Comparison of ENCODE assay signal across 1 cellular context in the genomic region with DNA sequence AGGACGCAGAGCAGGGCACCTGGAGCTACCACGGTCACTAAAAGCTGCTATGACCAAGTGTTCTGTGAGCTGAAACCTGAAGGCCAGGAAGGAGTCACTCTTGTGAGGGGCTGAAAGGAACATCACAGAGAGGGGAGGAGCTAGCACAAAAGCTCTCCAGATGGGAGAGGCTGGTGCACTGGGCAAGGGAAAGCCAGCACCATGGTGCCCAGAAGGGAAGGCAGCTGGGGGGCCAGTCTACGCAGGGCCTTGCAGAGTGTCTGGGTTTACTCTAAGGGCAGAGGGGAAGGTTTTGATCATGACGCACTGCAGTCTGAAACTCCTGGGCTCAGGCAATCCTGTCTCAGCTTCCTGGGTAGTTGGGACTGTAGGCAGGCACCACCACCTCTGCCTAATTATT.
TF ChIP-seq lines count a peak whose summit lies in the region.

No MANE protein-coding gene starts in this region.

TF ChIP-seq in A549, 52 proteins besides CTCF, POLR2A, EP300 and RAD21:
- no peak for TF ChIP-seq HOXB13 (CRISPR knock-in tag; IDR thresholded peaks at IDR 0.05; ENCODE audit: low read depth)
- TF ChIP-seq MYC (IDR thresholded peaks at IDR 0.05; ENCODE audit: borderline replicate concordance, low read length): no peak
- no peak for TF ChIP-seq ZNF302 (CRISPR knock-in tag; IDR thresholded peaks at IDR 0.05)
- no peak for TF ChIP-seq FOSB (CRISPR knock-in tag; IDR thresholded peaks at IDR 0.05)
- no peak for TF ChIP-seq EHMT2 (IDR thresholded peaks at IDR 0.05; ENCODE audit: low read depth)
- TF ChIP-seq SMC3 (IDR thresholded peaks at IDR 0.05): no peak
- no peak for TF ChIP-seq CEBPB (IDR thresholded peaks at IDR 0.05)
- no peak for TF ChIP-seq ZFP36 (IDR thresholded peaks at IDR 0.05; ENCODE audit: borderline replicate concordance, partially characterized antibody)
- no peak for TF ChIP-seq RARB (CRISPR knock-in tag; IDR thresholded peaks at IDR 0.05)
- TF ChIP-seq CHD4 (IDR thresholded peaks at IDR 0.05; ENCODE audit: borderline replicate concordance): no peak
- no peak for TF ChIP-seq FOXS1 (CRISPR knock-in tag; IDR thresholded peaks at IDR 0.05)
- no peak for TF ChIP-seq HDAC2 (IDR thresholded peaks at IDR 0.05)
- TF ChIP-seq, protein P1, sequence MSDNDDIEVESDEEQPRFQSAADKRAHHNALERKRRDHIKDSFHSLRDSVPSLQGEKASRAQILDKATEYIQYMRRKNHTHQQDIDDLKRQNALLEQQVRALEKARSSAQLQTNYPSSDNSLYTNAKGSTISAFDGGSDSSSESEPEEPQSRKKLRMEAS (IDR thresholded peaks at IDR 0.05): no peak
- no peak for TF ChIP-seq ZSCAN20 (CRISPR knock-in tag; IDR thresholded peaks at IDR 0.05)
- TF ChIP-seq RNF2 (IDR thresholded peaks at IDR 0.05; ENCODE audit: borderline replicate concordance, low read depth): no peak
